ENCODE assay signal across 22 cellular contexts in genomic region chr16:88968589-88969280, GRCh38. TPM values are rescaled to one million over a fixed set of nuclear protein-coding genes. Genes with fewer than 3 reads are reported as not detected.
DNase-seq lines count a peak whose midpoint lies in the region; ATAC-seq and TF ChIP-seq lines count a peak whose summit lies in the region.
"Had no signal": no experiment of that assay in that cellular context is flagged by ENCODE, and none has a peak within 500 bp of the region (broad histone marks: within the 10 kb centered on the region; RNA-seq: fewer than 3 reads in every experiment).

No MANE protein-coding gene starts in this region.

- peak overlapping the region; percentile 92 for H3K9ac ChIP-seq in OCI-LY3 (ENCODE audit: low read length)
- peak overlapping the region; percentile 30 for H3K9ac ChIP-seq in neuronal stem cell (ENCODE audit: low read depth, low read length, poor library complexity)

- peak overlapping the region; percentile 62 for H3K4me2 ChIP-seq in OCI-LY3 (ENCODE audit: low read length)
- no peak overlapping the region for H3K4me2 ChIP-seq in neuronal stem cell (ENCODE audit: insufficient read depth, low read length, poor library complexity, severe bottlenecking)

- H3K36me3 Mint-ChIP-seq in activated naive CD4-positive, alpha-beta T cell treated with anti-CD3 and anti-CD28 coated beads, Interleukin-2, amount 50 U/mL, for 24 hours, result no peaks in the 10 kb centered on the region
- H3K36me3 Mint-ChIP-seq in activated naive CD4-positive, alpha-beta T cell treated with anti-CD3 and anti-CD28 coated beads for 36 hours (ENCODE audit: low read depth), result no peaks in the 10 kb centered on the region
- H3K36me3 Mint-ChIP-seq in glutamatergic neuron (ENCODE audit: unreplicated experiment), result no peaks in the 10 kb centered on the region

- H2BK12ac ChIP-seq in neuronal stem cell (ENCODE audit: low read length), result peak overlapping the region; percentile 70

- H3K9me3 Mint-ChIP-seq in activated naive CD4-positive, alpha-beta T cell treated with anti-CD3 and anti-CD28 coated beads, Interleukin-2, amount 50 U/mL, for 24 hours, result no peaks in the 10 kb centered on the region
- no peaks in the 10 kb centered on the region for H3K9me3 Mint-ChIP-seq in activated naive CD4-positive, alpha-beta T cell treated with anti-CD3 and anti-CD28 coated beads for 36 hours
- peaks cover 6% of the 10 kb centered on the region for H3K9me3 Mint-ChIP-seq in glutamatergic neuron (ENCODE audit: unreplicated experiment)
- H3K9me3 Mint-ChIP-seq: activated naive CD8-positive, alpha-beta T cell treated with anti-CD3 and anti-CD28 coated beads, Interleukin-2, amount 50 U/mL, for 24 hours; activated T-cell treated with anti-CD3 and anti-CD28 coated beads, Interleukin-2, amount 50 U/mL, for 72 hours had no signal

- H3K79me2 ChIP-seq in OCI-LY3 (ENCODE audit: low read length), result peaks cover 28% of the 10 kb centered on the region; the same call in 1 of the 2 replicates

- H3K4me1 ChIP-seq in OCI-LY3 (ENCODE audit: low read length), result peaks cover 79% of the 10 kb centered on the region
- peaks cover 0 to 14% of the 10 kb centered on the region in 2 donors for H3K4me1 ChIP-seq in neuronal stem cell (ENCODE audit: control insufficient read depth in 2 of 2, insufficient read depth in 1 of 2, low read depth in 1 of 2, low read length in 2 of 2)

- H3K27ac Mint-ChIP-seq in activated naive CD4-positive, alpha-beta T cell treated with anti-CD3 and anti-CD28 coated beads, Interleukin-2, amount 50 U/mL, for 24 hours, result no peak overlapping the region
- no peak overlapping the region for H3K27ac Mint-ChIP-seq in activated naive CD4-positive, alpha-beta T cell treated with anti-CD3 and anti-CD28 coated beads for 36 hours
- H3K27ac Mint-ChIP-seq in glutamatergic neuron (ENCODE audit: unreplicated experiment), result no peak overlapping the region
- H3K27ac Mint-ChIP-seq: activated naive CD8-positive, alpha-beta T cell treated with anti-CD3 and anti-CD28 coated beads, Interleukin-2, amount 50 U/mL, for 24 hours; activated T-cell treated with anti-CD3 and anti-CD28 coated beads, Interleukin-2, amount 50 U/mL, for 72 hours had no signal

- DNase-seq in activated naive CD4-positive, alpha-beta T cell treated with anti-CD3 and anti-CD28 coated beads for 36 hours, result no peak
- DNase-seq in neuronal stem cell (ENCODE audit: low spot score) (no peak), glutamatergic neuron (no peak)
- no peak for DNase-seq in activated CD4-positive, alpha-beta T cell treated with anti-CD3 and anti-CD28 coated beads for 4 hours
- DNase-seq: activated CD4-positive, alpha-beta T cell treated with anti-CD3 and anti-CD28 coated beads, Interleukin-2, amount 50 U/mL, for 4 hours; effector CD8-positive, alpha-beta T cell; hypothalamus; IMR-90; NCI-H1105; NK-92 treated with Interleukin-12 subunit alpha and Interleukin-12 subunit beta, amount 100 ng/mL, for 24 hours; stimulated activated naive CD4-positive, alpha-beta T cell treated with Interleukin-2 at 50 U/mL for 16 hours had no signal

- no peak overlapping the region for H4K91ac ChIP-seq in neuronal stem cell (ENCODE audit: low read depth, low read length, poor library complexity)

- H3K9me3 ChIP-seq in OCI-LY3 (ENCODE audit: insufficient read depth, low read length) (no peaks in the 10 kb centered on the region), neuronal stem cell (replicated peaks in 1 of 2; ENCODE audit: control insufficient read depth in 2 of 2, insufficient read depth in 1 of 2, low read depth in 1 of 2, low read length in 2 of 2) (no peaks in the 10 kb centered on the region)
- H3K9me3 ChIP-seq: upper lobe of left lung had no signal

- WGBS in neuronal stem cell (ENCODE audit: extremely low coverage in 2 of 2, insufficient read length in 2 of 2, insufficient replicate concordance in 1 of 2), 2 donors, result no CpG with 5 or more reads among the region's 31 CpGs

- H4K20me1 ChIP-seq in OCI-LY3 (ENCODE audit: insufficient read depth, low read length), result no peaks in the 10 kb centered on the region

- H3K27me3 Mint-ChIP-seq in activated naive CD4-positive, alpha-beta T cell treated with anti-CD3 and anti-CD28 coated beads, Interleukin-2, amount 50 U/mL, for 24 hours, result peaks cover 5% of the 10 kb centered on the region
- H3K27me3 Mint-ChIP-seq in activated naive CD4-positive, alpha-beta T cell treated with anti-CD3 and anti-CD28 coated beads for 36 hours (ENCODE audit: low read depth), result peaks cover 8% of the 10 kb centered on the region
- H3K27me3 Mint-ChIP-seq in glutamatergic neuron (ENCODE audit: unreplicated experiment), result peaks cover 7% of the 10 kb centered on the region

- no peaks in the 10 kb centered on the region for H3K79me1 ChIP-seq in neuronal stem cell (ENCODE audit: low read depth, low read length)

- H3K36me3 ChIP-seq in OCI-LY3 (replicated peaks; ENCODE audit: low read depth, low read length), result peaks cover 15% of the 10 kb centered on the region
- H3K36me3 ChIP-seq in neuronal stem cell (replicated peaks in 1 of 2; ENCODE audit: control insufficient read depth in 2 of 2, insufficient read depth in 2 of 2, low read length in 2 of 2), result no peaks in the 10 kb centered on the region
- H3K36me3 ChIP-seq: cardiac muscle cell, upper lobe of left lung had no signal

- peak overlapping the region; percentile 46 for H2BK5ac ChIP-seq in neuronal stem cell (ENCODE audit: low read length)

- ATAC-seq in HG02642 (IDR thresholded peaks at IDR 0.05; ENCODE audit: poor library complexity, unreplicated experiment) (peak; percentile 4), GM19452 (IDR thresholded peaks at IDR 0.05; ENCODE audit: unreplicated experiment) (no peak)
- ATAC-seq: left lobe of liver had no signal

- TF ChIP-seq CTCF in OCI-LY3 (IDR thresholded peaks at IDR 0.05; ENCODE audit: low read depth, low read length) (no peak), glutamatergic neuron (IDR thresholded peaks at IDR 0.05; ENCODE audit: partially characterized antibody, unreplicated experiment) (no peak)

- CTCF ChIA-PET in activated naive CD4-positive, alpha-beta T cell treated with anti-CD3 and anti-CD28 coated beads for 36 hours (lab: Charles Lee), result interaction anchor here (1.1 kb wide), 1 partner anchor 153 kb away, joined by 5 read pairs; no protein-coding TSS in a partner anchor

- H3K4me3 ChIP-seq in OCI-LY3 (ENCODE audit: low read length) (peak overlapping the region; percentile 47), neuronal stem cell (ENCODE audit: low read length in 2 of 2) (no peak overlapping the region)
- H3K4me3 ChIP-seq: cardiac muscle cell had no signal

- H2BK15ac ChIP-seq in neuronal stem cell (ENCODE audit: low read length), result peak overlapping the region; percentile 91

- H3K27ac ChIP-seq in OCI-LY3 (ENCODE audit: low read length) (peak overlapping the region; percentile 91), neuronal stem cell (replicated peaks; ENCODE audit: low read length) (no peak overlapping the region)
- H3K27ac ChIP-seq: 22Rv1, C4-2B, cardiac muscle cell, upper lobe of left lung had no signal

- H3K27me3 ChIP-seq in OCI-LY3 (ENCODE audit: low read depth, low read length) (no peaks in the 10 kb centered on the region), neuronal stem cell (ENCODE audit: control insufficient read depth in 3 of 3, insufficient read depth in 3 of 3, low read depth in 1 of 3, low read length in 3 of 3) (peaks cover 0 to 83% (median 0%) of the 10 kb centered on the region in 3 experiments)
- H3K27me3 ChIP-seq: cardiac muscle cell, upper lobe of left lung had no signal

- intact Hi-C loops in activated naive CD4-positive, alpha-beta T cell treated with anti-CD3 and anti-CD28 coated beads for 36 hours (cut with micrococcal nuclease), result no loop called here

- peak overlapping the region; percentile 69 for H3K18ac ChIP-seq in neuronal stem cell (ENCODE audit: low read length)

- peaks cover 9% of the 10 kb centered on the region for H3K4me1 Mint-ChIP-seq in activated naive CD4-positive, alpha-beta T cell treated with anti-CD3 and anti-CD28 coated beads, Interleukin-2, amount 50 U/mL, for 24 hours
- peaks cover 13% of the 10 kb centered on the region for H3K4me1 Mint-ChIP-seq in activated naive CD4-positive, alpha-beta T cell treated with anti-CD3 and anti-CD28 coated beads for 36 hours (ENCODE audit: low read depth)
- peaks cover 11% of the 10 kb centered on the region for H3K4me1 Mint-ChIP-seq in glutamatergic neuron (ENCODE audit: low read depth, unreplicated experiment)

- no peak overlapping the region for H2BK120ac ChIP-seq in neuronal stem cell (ENCODE audit: low read depth, low read length)

- H3K14ac ChIP-seq in neuronal stem cell (ENCODE audit: low read length), result peak overlapping the region; percentile 79

- peak overlapping the region; percentile 19 for H3K4me3 Mint-ChIP-seq in activated naive CD4-positive, alpha-beta T cell treated with anti-CD3 and anti-CD28 coated beads, Interleukin-2, amount 50 U/mL, for 24 hours
- no peak overlapping the region for H3K4me3 Mint-ChIP-seq in activated naive CD4-positive, alpha-beta T cell treated with anti-CD3 and anti-CD28 coated beads for 36 hours
- no peak overlapping the region for H3K4me3 Mint-ChIP-seq in glutamatergic neuron (ENCODE audit: unreplicated experiment)
- H3K4me3 Mint-ChIP-seq: activated naive CD8-positive, alpha-beta T cell treated with anti-CD3 and anti-CD28 coated beads, Interleukin-2, amount 50 U/mL, for 24 hours had no signal

- peak overlapping the region; percentile 86 for H4K8ac ChIP-seq in neuronal stem cell (ENCODE audit: low read depth, low read length)

- H2AFZ ChIP-seq in OCI-LY3 (ENCODE audit: low read depth, low read length), result no peak overlapping the region
- H2AFZ ChIP-seq in neuronal stem cell (ENCODE audit: low read length), result no peak overlapping the region

- no peak overlapping the region for H3K4ac ChIP-seq in neuronal stem cell (ENCODE audit: low read length)

- peak overlapping the region; percentile 95 for H2AK5ac ChIP-seq in neuronal stem cell (ENCODE audit: low read depth, low read length)

- H3K23ac ChIP-seq in neuronal stem cell (ENCODE audit: low read depth, low read length, poor library complexity), result no peak overlapping the region

RNA-seq across cellular contexts. Expression of gene CBFA2T3, which starts 8.3 kb away (rescaled TPM):
- not detected for total RNA-seq in activated naive CD4-positive, alpha-beta T cell treated with anti-CD3 and anti-CD28 coated beads for 36 hours
- 8.3 TPM for polyA plus RNA-seq in neuronal stem cell (2013, experiment 1 of 2)
- polyA plus RNA-seq in neuronal stem cell (2013, experiment 2 of 2), result 8.0 TPM
- 126 TPM for total RNA-seq in glutamatergic neuron (ENCODE audit: unreplicated experiment)
- total RNA-seq: IMR-90 had no signal
- polyA plus RNA-seq: IMR-90 had no signal

Comparison
In these comparisons a context has a peak if more than half of its experiments do, and no peak if none do; other contexts are left out.
1. RNA of gene CBFA2T3, which starts 8.3 kb away (total RNA-seq): 126 TPM in glutamatergic neuron (single experiment); not detected in activated naive CD4-positive, alpha-beta T cell treated with anti-CD3 and anti-CD28 coated beads for 36 hours; every median in the first group is over 100 times any median in the second.